Comparison of ENCODE assay signal across 14 cellular contexts in genomic region chr7:120412665-120413064, GRCh38.
"Had no signal": no experiment of that assay in that cellular context is flagged by ENCODE, and none has a peak within 500 bp of the region (broad histone marks: within the 10 kb centered on the region; RNA-seq: fewer than 3 reads in every experiment).

No MANE protein-coding gene starts in this region.

- DNase-seq: activated CD4-positive, alpha-beta memory T cell treated with anti-CD3 and anti-CD28 coated beads for 36 hours; activated CD4-positive, alpha-beta T cell treated with anti-CD3 and anti-CD28 coated beads for 1 hour; activated effector memory CD4-positive, alpha-beta T cell treated with anti-CD3 and anti-CD28 coated beads, Interleukin-2, amount 50 U/mL, for 16 hours; activated naive CD8-positive, alpha-beta T cell treated with anti-CD3 and anti-CD28 coated beads for 36 hours; activated T-cell treated with anti-CD3 and anti-CD28 coated beads, Interleukin-2, amount 50 U/mL, for 4 hours; aorta; left ventricle myocardium superior; mesendoderm; pancreas; stimulated activated CD4-positive, alpha-beta T cell treated with anti-CD3 and anti-CD28 coated beads, Interleukin-4, amount 100 ng/mL, for 1 hour; stimulated activated CD8-positive, alpha-beta memory T cell treated with anti-CD3 and anti-CD28 coated beads, Interleukin-4, amount 100 ng/mL, for 48 hours; stimulated activated naive CD8-positive, alpha-beta T cell treated with anti-CD3 and anti-CD28 coated beads, Interleukin-15, Interleukin-2, amounts not matched to agents 100 U/mL and 50 U/mL, for 24 hours; T-helper 17 cell; upper lobe of left lung had no signal

- H3K36me3 ChIP-seq: pancreas, upper lobe of left lung had no signal

- H3K9me3 ChIP-seq: pancreas, upper lobe of left lung had no signal

- H3K27ac ChIP-seq: pancreas, upper lobe of left lung had no signal

- H3K27me3 ChIP-seq: pancreas, upper lobe of left lung had no signal

- H3K4me3 ChIP-seq: pancreas, upper lobe of left lung had no signal

- ATAC-seq: activated T-cell treated with anti-CD3 and anti-CD28 coated beads, Interleukin-2, amount 50 U/mL, for 4 hours; left ventricle myocardium superior; pancreas; stimulated activated naive CD8-positive, alpha-beta T cell treated with anti-CD3 and anti-CD28 coated beads, Interleukin-15, Interleukin-2, amounts not matched to agents 100 U/mL and 50 U/mL, for 24 hours; T-helper 17 cell had no signal

- H3K4me1 ChIP-seq: pancreas, upper lobe of left lung had no signal
